ENCODE assay signal across 8 cellular contexts in the genomic region with DNA sequence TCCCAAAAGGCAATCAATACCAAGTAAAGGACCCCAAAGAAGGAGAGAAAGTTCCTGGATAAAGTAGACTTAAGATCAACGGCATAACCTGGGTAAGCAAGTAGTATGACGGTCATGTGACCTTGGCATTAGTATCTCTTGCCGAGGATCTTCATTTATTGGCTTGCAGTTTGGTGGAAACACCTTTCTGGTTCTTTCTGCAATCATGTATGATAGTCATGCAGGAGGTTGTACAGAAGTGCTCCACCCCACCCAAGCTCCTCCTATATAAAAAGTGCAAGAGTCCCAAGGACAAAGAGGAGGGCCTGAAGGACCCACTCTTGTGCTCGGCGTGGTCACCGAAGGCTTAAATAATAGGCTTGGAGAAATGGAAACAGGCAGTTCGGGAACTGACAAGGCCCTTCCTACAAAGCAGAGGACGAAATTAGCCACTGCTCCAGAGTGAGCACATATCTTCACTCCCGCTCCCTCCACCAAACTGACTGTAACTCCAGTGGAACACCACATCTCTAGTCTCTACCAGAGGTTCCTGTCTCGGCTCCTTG. TPM values are rescaled to one million over a fixed set of nuclear protein-coding genes. Genes with fewer than 3 reads are reported as not detected.
DNase-seq lines count a peak whose midpoint lies in the region; ATAC-seq and TF ChIP-seq lines count a peak whose summit lies in the region.

No MANE protein-coding gene starts in this region.

- H3K9me3 Mint-ChIP-seq in activated naive CD4-positive, alpha-beta T cell treated with anti-CD3 and anti-CD28 coated beads, Interleukin-2, amount 50 U/mL, for 24 hours = no peaks in the 10 kb centered on the region

- H3K36me3 Mint-ChIP-seq in activated naive CD4-positive, alpha-beta T cell treated with anti-CD3 and anti-CD28 coated beads, Interleukin-2, amount 50 U/mL, for 24 hours = peaks cover 7% of the 10 kb centered on the region

- H3K9me3 ChIP-seq in left ventricle myocardium inferior (replicated peaks) (no peaks in the 10 kb centered on the region), sigmoid colon (no peaks in the 10 kb centered on the region)

- H3K4me3 ChIP-seq in left ventricle myocardium inferior (peak overlapping the region; percentile 92), sigmoid colon (peak overlapping the region; percentile 67 to 95 (median 91))

- peak overlapping the region; percentile 97 for H3K4me3 Mint-ChIP-seq in activated naive CD4-positive, alpha-beta T cell treated with anti-CD3 and anti-CD28 coated beads, Interleukin-2, amount 50 U/mL, for 24 hours

- DNase-seq in M059J (ENCODE audit: low read depth) (peak; percentile 19), left ventricle myocardium inferior (no peak), sigmoid colon (no peak), globus pallidus (ENCODE audit: low spot score) (no peak), NCI-H1105 treated with DMSO at 0.1 percent for 48 hours (lab: John Stamatoyannopoulos, UW) (no peak), DMS114 treated with DMSO at 0.1 percent for 48 hours (lab: John Stamatoyannopoulos, UW; ENCODE audit: unreplicated experiment) (no peak)

- H3K4me1 Mint-ChIP-seq in activated naive CD4-positive, alpha-beta T cell treated with anti-CD3 and anti-CD28 coated beads, Interleukin-2, amount 50 U/mL, for 24 hours = peaks cover 50% of the 10 kb centered on the region

- no peaks in the 10 kb centered on the region for H3K27me3 ChIP-seq in left ventricle myocardium inferior (ENCODE audit: low read depth)
- H3K27me3 ChIP-seq in sigmoid colon = no peaks in the 10 kb centered on the region

- peak; percentile 5 for ATAC-seq in GM19035 (IDR thresholded peaks at IDR 0.05; ENCODE audit: unreplicated experiment)

- H3K27ac ChIP-seq in left ventricle myocardium inferior (replicated peaks) = peak overlapping the region; percentile 99
- H3K27ac ChIP-seq in sigmoid colon = peak overlapping the region; percentile 91 to 98 (median 95)

- TF ChIP-seq CTCF in left ventricle myocardium inferior (IDR thresholded peaks at IDR 0.05; ENCODE audit: borderline replicate concordance) = no peak
- no peak for TF ChIP-seq CTCF in sigmoid colon (IDR thresholded peaks at IDR 0.05)

- TF ChIP-seq POLR2A in sigmoid colon (IDR thresholded peaks at IDR 0.05) = no peak

- peak overlapping the region; percentile 97 for H3K27ac Mint-ChIP-seq in activated naive CD4-positive, alpha-beta T cell treated with anti-CD3 and anti-CD28 coated beads, Interleukin-2, amount 50 U/mL, for 24 hours

- 0 to 2% methylated on average over 10 of the region's 10 CpGs for WGBS in sigmoid colon, 2 donors

- peaks cover 84% of the 10 kb centered on the region for H3K4me1 ChIP-seq in left ventricle myocardium inferior
- peaks cover 0 to 74% (median 46%) of the 10 kb centered on the region in 4 donors for H3K4me1 ChIP-seq in sigmoid colon

- H3K27me3 Mint-ChIP-seq in activated naive CD4-positive, alpha-beta T cell treated with anti-CD3 and anti-CD28 coated beads, Interleukin-2, amount 50 U/mL, for 24 hours = no peaks in the 10 kb centered on the region

- H3K36me3 ChIP-seq in left ventricle myocardium inferior (peaks cover 23% of the 10 kb centered on the region), sigmoid colon (peaks cover 0 to 8% (median 2%) of the 10 kb centered on the region in 4 donors)

- TF ChIP-seq EP300 in sigmoid colon (IDR thresholded peaks at IDR 0.05) = no peak

- intact Hi-C loops in left ventricle myocardium inferior (cut with micrococcal nuclease) = no loop called here
- intact Hi-C loops in sigmoid colon (cut with DNase I) = no loop called here

RNA-seq across cellular contexts. Expression of gene CS, which starts 0.8 kb away (rescaled TPM):
- total RNA-seq in M059J (2014; rRNA removed; shearing (Covaris generic)) = 120 and 153 TPM in 2 replicates
- 780 TPM for total RNA-seq in left ventricle myocardium inferior
- total RNA-seq in sigmoid colon = 100 to 1,000 TPM in 2 of 4 donors, 10 to 100 TPM in 2; 75.9 to 130 (median 99.6) TPM
- polyA plus RNA-seq in sigmoid colon = 100 to 1,000 TPM; 102 to 151 (median 139) TPM

RNA-seq across cellular contexts. Expression of gene CNPY2, which starts 16.4 kb away (rescaled TPM):
- 182 and 223 TPM in 2 replicates for total RNA-seq in M059J (2014; rRNA removed; shearing (Covaris generic))
- 33.4 TPM for total RNA-seq in left ventricle myocardium inferior
- total RNA-seq in sigmoid colon = 10 to 100 TPM; 48.7 to 77.1 (median 67.9) TPM
- 100 to 1,000 TPM in 1 of 3 donors, 10 to 100 TPM in 2; 28.2 to 103 (median 39.6) TPM for polyA plus RNA-seq in sigmoid colon

RNA-seq across cellular contexts. Expression of gene COQ10A, which starts 32.6 kb away (rescaled TPM):
- total RNA-seq in M059J (2014; rRNA removed; shearing (Covaris generic)) = 15.4 and 17.1 TPM in 2 replicates
- total RNA-seq in left ventricle myocardium inferior = 203 TPM
- 10 to 100 TPM; 11.8 to 25.0 (median 19.9) TPM for total RNA-seq in sigmoid colon
- 1 to 10 TPM; 2.4 to 6.2 (median 3.0) TPM for polyA plus RNA-seq in sigmoid colon

RNA-seq across cellular contexts. Expression of gene PAN2, which starts 34.4 kb away (rescaled TPM):
- total RNA-seq in M059J (2014; rRNA removed; shearing (Covaris generic)) = 5.1 and 10.2 TPM in 2 replicates
- total RNA-seq in left ventricle myocardium inferior (49.5 TPM), sigmoid colon (10 to 100 TPM; 26.4 to 67.0 (median 36.8) TPM)
- polyA plus RNA-seq in sigmoid colon = 10 to 100 TPM in 1 of 3 donors, 1 to 10 TPM in 2; 5.4 to 30.0 (median 5.5) TPM

RNA-seq across cellular contexts. Expression of gene IL23A, which starts 39.3 kb away (rescaled TPM):
- total RNA-seq in M059J (2014; rRNA removed; shearing (Covaris generic)) = not detected in 2 replicates
- not detected for total RNA-seq in left ventricle myocardium inferior
- not detected for total RNA-seq in sigmoid colon
- 1 to 10 TPM in 1 of 3 donors, not detected in 2; 3.6 TPM for polyA plus RNA-seq in sigmoid colon
